ENCODE assay signal across 23 cellular contexts in genomic region chr9:7316967-7317366, GRCh38.
DNase-seq lines count a peak whose midpoint lies in the region; ATAC-seq, FAIRE-seq and TF ChIP-seq lines count a peak whose summit lies in the region.
"Had no signal": no experiment of that assay in that cellular context is flagged by ENCODE, and none has a peak within 500 bp of the region (broad histone marks: within the 10 kb centered on the region; RNA-seq: fewer than 3 reads in every experiment).

No MANE protein-coding gene starts in this region.

- H3K9me3 Mint-ChIP-seq in astrocyte (ENCODE audit: unreplicated experiment) = peaks cover 20% of the 10 kb centered on the region
- H3K9me3 Mint-ChIP-seq in neural crest cell = peaks cover 5% of the 10 kb centered on the region

- H3K79me2 ChIP-seq in astrocyte (ENCODE audit: insufficient read depth, low read length) = no peaks in the 10 kb centered on the region

- DNase-seq in DMS53 (lab: John Stamatoyannopoulos, UW) (peak; percentile 53), HT1080 (ENCODE audit: low read depth) (peak; percentile 11), astrocyte (ENCODE audit: low read depth) (no peak), neural crest cell (ENCODE audit: low read depth, low spot score) (no peak), T-helper 2 cell (no peak)
- DNase-seq: activated CD4-positive, alpha-beta T cell treated with anti-CD3 and anti-CD28 coated beads, Interleukin-2, amount 10 ng/mL, durations not matched to agents 7 days and 5 days; aorta; central memory CD4-positive, alpha-beta T cell; GOT3; occipital lobe; retina; stimulated activated CD4-positive, alpha-beta T cell treated with anti-CD3 and anti-CD28 coated beads, Interleukin-12 subunit alpha, Interleukin-12 subunit beta, amount 100 ng/mL, for 4 hours; stimulated activated CD4-positive, alpha-beta T cell treated with anti-CD3 and anti-CD28 coated beads, Interleukin-4, amount 100 ng/mL, for 4 hours; stimulated activated naive CD4-positive, alpha-beta T cell had no signal

- TF ChIP-seq CTCF in astrocyte (IDR thresholded peaks at IDR 0.05; ENCODE audit: insufficient read depth, low read depth, low read length) (no peak), neural crest cell (conservative IDR thresholded peaks at IDR 0.05) (no peak)

- H3K36me3 Mint-ChIP-seq in astrocyte (ENCODE audit: low read depth, unreplicated experiment) = peaks cover 2% of the 10 kb centered on the region
- peaks cover 11% of the 10 kb centered on the region for H3K36me3 Mint-ChIP-seq in neural crest cell (ENCODE audit: low read depth)

- peak overlapping the region; percentile 76 for H3K27ac Mint-ChIP-seq in astrocyte (ENCODE audit: unreplicated experiment)
- H3K27ac Mint-ChIP-seq in neural crest cell (ENCODE audit: unreplicated experiment) = peak overlapping the region; percentile 84
- H3K27ac Mint-ChIP-seq: activated CD4-positive, alpha-beta T cell treated with anti-CD3 and anti-CD28 coated beads, Interleukin-2, amount 10 ng/mL, durations not matched to agents 7 days and 5 days; activated naive CD4-positive, alpha-beta T cell treated with anti-CD3 and anti-CD28 coated beads, Interleukin-2, amount 50 U/mL, for 24 hours; T-helper 1 cell treated with Interleukin-12 subunit alpha and Interleukin-12 subunit beta and Interleukin-4 antibody, amounts not matched to agents 30 μg/mL and 1 μg/mL, for 36 hours had no signal

- no peaks in the 10 kb centered on the region for H3K4me1 ChIP-seq in astrocyte (ENCODE audit: insufficient read depth, low read length)

- FAIRE-seq in astrocyte (lab: Jason Lieb, UNC) = no peak
- FAIRE-seq: RCC 7860 had no signal

- H3K27me3 Mint-ChIP-seq in astrocyte (ENCODE audit: low read depth, unreplicated experiment) (no peaks in the 10 kb centered on the region), neural crest cell (ENCODE audit: low read depth) (no peaks in the 10 kb centered on the region)
- H3K27me3 Mint-ChIP-seq: activated CD4-positive, alpha-beta T cell treated with anti-CD3 and anti-CD28 coated beads, Interleukin-2, amount 10 ng/mL, durations not matched to agents 7 days and 5 days had no signal

- H2AFZ ChIP-seq in astrocyte (ENCODE audit: low read depth, low read length) = no peak overlapping the region

- H3K4me3 Mint-ChIP-seq in astrocyte (ENCODE audit: unreplicated experiment) (no peak overlapping the region), neural crest cell (no peak overlapping the region)
- H3K4me3 Mint-ChIP-seq: activated CD4-positive, alpha-beta T cell treated with anti-CD3 and anti-CD28 coated beads, Interleukin-2, amount 10 ng/mL, durations not matched to agents 7 days and 5 days; activated naive CD4-positive, alpha-beta T cell treated with anti-CD3 and anti-CD28 coated beads, Interleukin-2, amount 50 U/mL, for 24 hours; T-helper 1 cell treated with Interleukin-12 subunit alpha and Interleukin-12 subunit beta and Interleukin-4 antibody, amounts not matched to agents 30 μg/mL and 1 μg/mL, for 36 hours had no signal

- no peaks in the 10 kb centered on the region for H3K27me3 ChIP-seq in astrocyte (ENCODE audit: insufficient read depth, low read length)

- H3K36me3 ChIP-seq in astrocyte (ENCODE audit: insufficient read depth, low read length) = no peaks in the 10 kb centered on the region

- ATAC-seq in GM19455 (IDR thresholded peaks at IDR 0.05; ENCODE audit: unreplicated experiment) = no peak
- ATAC-seq in HG02798 (IDR thresholded peaks at IDR 0.05; ENCODE audit: poor library complexity, unreplicated experiment) = no peak
- ATAC-seq in GM21526 (IDR thresholded peaks at IDR 0.05; ENCODE audit: low FRiP score, unreplicated experiment) = no peak

- H3K9me3 ChIP-seq in astrocyte (ENCODE audit: insufficient read depth, low read depth, low read length) = peaks cover 4% of the 10 kb centered on the region

- no peak overlapping the region for H3K9ac ChIP-seq in astrocyte (ENCODE audit: low read length)

- H3K4me2 ChIP-seq in astrocyte (ENCODE audit: low read length) = no peak overlapping the region

- no peaks in the 10 kb centered on the region for H4K20me1 ChIP-seq in astrocyte (ENCODE audit: insufficient read depth, low read length)

- no peak overlapping the region for H3K4me3 ChIP-seq in astrocyte (ENCODE audit: insufficient read depth, low read depth, low read length)
- H3K4me3 ChIP-seq: lung had no signal

- peaks cover 47% of the 10 kb centered on the region for H3K4me1 Mint-ChIP-seq in astrocyte (ENCODE audit: low read depth, unreplicated experiment)
- peaks cover 12% of the 10 kb centered on the region for H3K4me1 Mint-ChIP-seq in neural crest cell
- H3K4me1 Mint-ChIP-seq: activated CD4-positive, alpha-beta T cell treated with anti-CD3 and anti-CD28 coated beads, Interleukin-2, amount 10 ng/mL, durations not matched to agents 7 days and 5 days; activated naive CD4-positive, alpha-beta T cell treated with anti-CD3 and anti-CD28 coated beads, Interleukin-2, amount 50 U/mL, for 24 hours had no signal

- H3K27ac ChIP-seq in astrocyte (ENCODE audit: low read depth, low read length) = no peak overlapping the region
- H3K27ac ChIP-seq: C4-2B, VCaP had no signal

Comparison
In these comparisons a context has a peak if more than half of its experiments do, and no peak if none do; other contexts are left out.
1. DNase-seq: peak in DMS53 (single experiment) and HT1080 (single experiment); none in astrocyte (single experiment), neural crest cell (single experiment) and T-helper 2 cell (0 of 5).